Comparison of ENCODE assay signal across 8 cellular contexts in the genomic region with DNA sequence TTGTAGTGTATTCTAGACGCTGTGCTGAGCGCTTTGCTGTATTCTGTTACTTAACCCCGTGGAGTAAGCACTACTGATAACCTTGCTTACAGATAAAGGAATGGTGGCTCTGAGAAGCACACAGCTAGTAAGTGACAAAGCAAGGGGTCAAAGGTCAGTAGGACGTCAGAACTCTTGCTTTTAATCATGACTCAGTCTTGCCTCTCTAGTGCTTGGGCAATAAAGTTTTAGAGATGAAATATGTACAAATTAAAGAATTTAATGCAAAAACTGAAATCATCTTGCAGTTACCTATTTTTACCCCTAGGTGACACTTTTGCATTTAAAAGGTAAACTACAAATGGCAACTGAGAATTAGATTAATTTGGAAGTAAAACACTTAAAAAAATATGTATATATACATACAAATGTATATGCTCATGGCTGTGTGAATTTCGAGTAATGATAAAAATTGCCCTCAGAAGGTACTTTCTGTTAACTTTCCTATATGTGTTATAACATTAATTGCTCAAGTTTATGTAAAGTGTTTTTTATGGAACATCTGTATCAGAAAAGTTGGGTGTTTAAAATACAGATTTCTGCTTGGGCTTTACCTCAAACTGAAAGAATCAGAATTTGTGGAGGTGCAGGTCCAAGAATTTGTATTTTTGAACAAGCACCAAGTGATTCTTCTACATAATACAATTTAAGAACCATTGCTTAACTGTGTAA.
DNase-seq lines count a peak whose midpoint lies in the region; ATAC-seq and TF ChIP-seq lines count a peak whose summit lies in the region.

No MANE protein-coding gene starts in this region.

- H3K27me3 ChIP-seq in dorsolateral prefrontal cortex, result peaks cover 0 to 7% (median 0%) of the 10 kb centered on the region in 45 donors

- no peak for ATAC-seq in HG03175 (IDR thresholded peaks at IDR 0.05; ENCODE audit: unreplicated experiment)

- CTCF ChIA-PET in GM10248 (lab: Yijun Ruan, JAX), result interaction anchor here (0.7 to 1.3 kb wide), 7 partner anchors 10 to 1135 kb away, joined by 3 to 4 read pairs (median 3); no protein-coding TSS in a partner anchor

- DNase-seq in GM10248 (ENCODE audit: extremely low spot score), result no peak
- peak; percentile 35 for DNase-seq in NCI-H460 (ENCODE audit: extremely low read depth, low read depth)
- no peak for DNase-seq in dorsolateral prefrontal cortex
- peak; percentile 43 for DNase-seq in renal cortical epithelial cell (ENCODE audit: low read depth)
- DNase-seq in activated CD4-positive, alpha-beta T cell treated with anti-CD3 and anti-CD28 coated beads, Interleukin-2, amount 50 U/mL, for 1 hour, result no peak
- no peak for DNase-seq in activated CD4-positive, CD25-positive, alpha-beta regulatory T cell (lab: John Stamatoyannopoulos, UW)
- DNase-seq in mesenteric fat pad (ENCODE audit: low spot score), result no peak

- POLR2A ChIA-PET in GM10248 (lab: Yijun Ruan, JAX), result no interaction called here

- no peak overlapping the region for H3K27ac ChIP-seq in dorsolateral prefrontal cortex

- intact Hi-C loops in dorsolateral prefrontal cortex (cut with DNase I), result no loop called here

- H3K4me3 ChIP-seq in dorsolateral prefrontal cortex, result no peak overlapping the region

- peak; percentile 34 for TF ChIP-seq CTCF in GM10248 (IDR thresholded peaks at IDR 0.05; ENCODE audit: control extremely low read depth, extremely low read depth, low read depth, missing control alignments)
- peak in 54 of 56 donors; percentile 19 to 69 (median 49) for TF ChIP-seq CTCF in dorsolateral prefrontal cortex (IDR thresholded peaks at IDR 0.05 in 54 of 56, conservative IDR thresholded peaks at IDR 0.05 in 2 of 56; ENCODE audit: low read depth in 1 of 56, partially characterized antibody in 56 of 56)

Comparison
In these comparisons a context has a peak if more than half of its experiments do, and no peak if none do; other contexts are left out.
1. DNase-seq: peak in NCI-H460 (single experiment) and renal cortical epithelial cell (single experiment); none in GM10248 (single experiment), dorsolateral prefrontal cortex (0 of 10), activated CD4-positive, alpha-beta T cell treated with anti-CD3 and anti-CD28 coated beads, Interleukin-2, amount 50 U/mL, for 1 hour (single experiment), activated CD4-positive, CD25-positive, alpha-beta regulatory T cell (0 of 4) and mesenteric fat pad (single experiment).